ENCODE assay signal across 10 cellular contexts in genomic region chr7:135335628-135336139, GRCh38.
DNase-seq lines count a peak whose midpoint lies in the region; ATAC-seq, FAIRE-seq and TF ChIP-seq lines count a peak whose summit lies in the region.
"Had no signal": no experiment of that assay in that cellular context is flagged by ENCODE, and none has a peak within 500 bp of the region (broad histone marks: within the 10 kb centered on the region; RNA-seq: fewer than 3 reads in every experiment).

No MANE protein-coding gene starts in this region.

- ATAC-seq in HG03108 (IDR thresholded peaks at IDR 0.05; ENCODE audit: unreplicated experiment) (peak; percentile 53), GM21381 (IDR thresholded peaks at IDR 0.05; ENCODE audit: unreplicated experiment) (no peak)

- H3K4me3 Mint-ChIP-seq in activated T-cell treated with anti-CD3 and anti-CD28 coated beads, Interleukin-2, amount 50 U/mL, for 24 hours: no peak overlapping the region
- H3K4me3 Mint-ChIP-seq: activated naive CD4-positive, alpha-beta T cell treated with anti-CD3 and anti-CD28 coated beads, Interleukin-2, amount 50 U/mL, for 24 hours; stimulated activated naive CD8-positive, alpha-beta T cell treated with anti-CD3 and anti-CD28 coated beads, Interleukin-15, Interleukin-2, amounts not matched to agents 100 ng/mL and 50 ng/mL, for 24 hours had no signal

- no peak overlapping the region for H3K27ac Mint-ChIP-seq in activated T-cell treated with anti-CD3 and anti-CD28 coated beads, Interleukin-2, amount 50 U/mL, for 24 hours
- H3K27ac Mint-ChIP-seq: activated naive CD4-positive, alpha-beta T cell treated with anti-CD3 and anti-CD28 coated beads, Interleukin-2, amount 50 U/mL, for 24 hours; stimulated activated naive CD8-positive, alpha-beta T cell treated with anti-CD3 and anti-CD28 coated beads, Interleukin-15, Interleukin-2, amounts not matched to agents 100 ng/mL and 50 ng/mL, for 24 hours had no signal

- no peaks in the 10 kb centered on the region for H3K27me3 ChIP-seq in cardiac muscle cell
- no peaks in the 10 kb centered on the region for H3K27me3 ChIP-seq in small intestine (ENCODE audit: control insufficient read depth in 2 of 2, insufficient read depth in 2 of 2, low read length in 2 of 2)

- FAIRE-seq in small intestine (lab: Jason Lieb, UNC): no peak

- H3K4me3 ChIP-seq in cardiac muscle cell: no peak overlapping the region
- H3K4me3 ChIP-seq in small intestine (ENCODE audit: low read depth in 1 of 2, low read length in 2 of 2): no peak overlapping the region

- H3K4me1 Mint-ChIP-seq in activated T-cell treated with anti-CD3 and anti-CD28 coated beads, Interleukin-2, amount 50 U/mL, for 24 hours (ENCODE audit: low read depth): peaks cover 6% of the 10 kb centered on the region
- H3K4me1 Mint-ChIP-seq: activated naive CD4-positive, alpha-beta T cell treated with anti-CD3 and anti-CD28 coated beads, Interleukin-2, amount 50 U/mL, for 24 hours had no signal

- no peaks in the 10 kb centered on the region for H3K9me3 Mint-ChIP-seq in activated T-cell treated with anti-CD3 and anti-CD28 coated beads, Interleukin-2, amount 50 U/mL, for 24 hours
- H3K9me3 Mint-ChIP-seq: activated naive CD4-positive, alpha-beta T cell treated with anti-CD3 and anti-CD28 coated beads, Interleukin-2, amount 50 U/mL, for 24 hours had no signal

- 16 to 20% (median 19%) methylated on average over 9 of the region's 9 CpGs for WGBS in small intestine, 3 donors

- DNase-seq in NK-92 treated with Interleukin-12 subunit alpha and Interleukin-12 subunit beta, amount 100 ng/mL, for 24 hours (lab: John Stamatoyannopoulos, UW): peak; percentile 11
- DNase-seq in NK-92 (lab: John Stamatoyannopoulos, UW; ENCODE audit: unreplicated experiment): no peak
- DNase-seq in NCI-H345 (lab: John Stamatoyannopoulos, UW): peak; percentile 85
- peak; percentile 39 for DNase-seq in activated T-cell treated with anti-CD3 and anti-CD28 coated beads, Interleukin-2, amount 50 U/mL, for 24 hours
- DNase-seq in cardiac muscle cell (ENCODE audit: low read depth in 1 of 2, low spot score in 1 of 2): peak; percentile 80 to 94
- peak; percentile 86 for DNase-seq in small intestine

- H3K27me3 Mint-ChIP-seq in activated T-cell treated with anti-CD3 and anti-CD28 coated beads, Interleukin-2, amount 50 U/mL, for 24 hours: no peaks in the 10 kb centered on the region
- H3K27me3 Mint-ChIP-seq: activated naive CD4-positive, alpha-beta T cell treated with anti-CD3 and anti-CD28 coated beads, Interleukin-2, amount 50 U/mL, for 24 hours; stimulated activated naive CD8-positive, alpha-beta T cell treated with anti-CD3 and anti-CD28 coated beads, Interleukin-15, Interleukin-2, amounts not matched to agents 100 ng/mL and 50 ng/mL, for 24 hours had no signal

- H3K9me3 ChIP-seq in cardiac muscle cell (ENCODE audit: low read depth) (no peaks in the 10 kb centered on the region), small intestine (ENCODE audit: control insufficient read depth, low read depth) (no peaks in the 10 kb centered on the region)

- TF ChIP-seq CTCF in cardiac muscle cell (IDR thresholded peaks at IDR 0.05; ENCODE audit: low read depth, low read length): peak; percentile 57

- no peaks in the 10 kb centered on the region for H3K36me3 ChIP-seq in cardiac muscle cell
- H3K36me3 ChIP-seq in small intestine (ENCODE audit: control insufficient read depth in 2 of 2, insufficient read depth in 2 of 2, low read length in 2 of 2): no peaks in the 10 kb centered on the region

- no peaks in the 10 kb centered on the region for H3K4me1 ChIP-seq in cardiac muscle cell (ENCODE audit: low read depth)
- H3K4me1 ChIP-seq in small intestine (ENCODE audit: control insufficient read depth in 2 of 2, insufficient read depth in 1 of 2, low read depth in 1 of 2, low read length in 1 of 2): no peaks in the 10 kb centered on the region

- H3K27ac ChIP-seq in cardiac muscle cell (no peak overlapping the region), small intestine (ENCODE audit: low read depth in 1 of 2, low read length in 1 of 2) (no peak overlapping the region)

- H3K36me3 Mint-ChIP-seq in activated T-cell treated with anti-CD3 and anti-CD28 coated beads, Interleukin-2, amount 50 U/mL, for 24 hours (ENCODE audit: low read depth): no peaks in the 10 kb centered on the region
